In genomic region chr5:64147849-64148441, GRCh38 we compare ENCODE assay signal across 9 cellular contexts. TPM values are rescaled to one million over a fixed set of nuclear protein-coding genes. Genes with fewer than 3 reads are reported as not detected.
A peak's percentile ranks its signal among the peaks of the same experiment; 100 is the strongest.
DNase-seq lines count a peak whose midpoint lies in the region; ATAC-seq and TF ChIP-seq lines count a peak whose summit lies in the region.
"Had no signal": no experiment of that assay in that cellular context is flagged by ENCODE, and none has a peak within 500 bp of the region (broad histone marks: within the 10 kb centered on the region; RNA-seq: fewer than 3 reads in every experiment).

No MANE protein-coding gene starts in this region.

- H3K27ac ChIP-seq in HCT116 (ENCODE audit: low read depth, low read length): no peak overlapping the region
- no peak overlapping the region for H3K27ac ChIP-seq in lower lobe of right lung

- H3K4me2 ChIP-seq in HCT116 (ENCODE audit: low read length): no peak overlapping the region

- H4K20me1 ChIP-seq in HCT116 (ENCODE audit: insufficient read depth): no peaks in the 10 kb centered on the region

- H3K9ac ChIP-seq in HCT116 (ENCODE audit: low read length): no peak overlapping the region

- no peaks in the 10 kb centered on the region for H3K79me2 ChIP-seq in HCT116 (ENCODE audit: insufficient read depth, low read length)

- POLR2A ChIA-PET in HCT116 (lab: Charles Lee): no interaction called here

- H2AFZ ChIP-seq in HCT116 (ENCODE audit: low read depth, low read length, poor library complexity, severe bottlenecking): no peak overlapping the region

- H3K4me1 ChIP-seq in HCT116 (ENCODE audit: control insufficient read depth in 1 of 2, insufficient read depth in 2 of 2, low read length in 2 of 2): no peaks in the 10 kb centered on the region
- peaks cover 9% of the 10 kb centered on the region for H3K4me1 ChIP-seq in lower lobe of right lung

- ATAC-seq in HCT116: no peak
- peak; percentile 68 to 79 for ATAC-seq in lower lobe of right lung
- ATAC-seq in HG03439 (IDR thresholded peaks at IDR 0.05; ENCODE audit: unreplicated experiment): no peak

- RAD21 ChIA-PET in HCT116 (lab: Charles Lee; ENCODE audit: low non-redundant PET in 1 of 2, low total read pairs in 2 of 2, uncharacterized antibody in 2 of 2, unreplicated experiment in 2 of 2): no interaction called here

- TF ChIP-seq RAD21 in HCT116 (IDR thresholded peaks at IDR 0.05; ENCODE audit: low read depth): peak; percentile 59

- intact Hi-C loops in HCT116 (cut with micrococcal nuclease): loop anchor here (5.0 to 10.0 kb wide), 2 partner anchors 464 to 637 kb away; no protein-coding TSS in a partner anchor
- intact Hi-C loops in lower lobe of right lung (cut with DNase I): no loop called here

- BruUV-seq in HCT116 (replicated peaks; lab: Mats Ljungman, UMichigan): no TSS peak

- no peaks in the 10 kb centered on the region for H3K36me3 ChIP-seq in HCT116 (ENCODE audit: control insufficient read depth in 1 of 2, insufficient read depth in 2 of 2, low read length in 2 of 2)
- H3K36me3 ChIP-seq in lower lobe of right lung: no peaks in the 10 kb centered on the region

- H3K4me3 ChIP-seq in HCT116 (replicated peaks in 1 of 2; ENCODE audit: low read depth in 1 of 2, low read length in 2 of 2) (no peak overlapping the region), lower lobe of right lung (no peak overlapping the region)

- H3K27me3 ChIP-seq in HCT116 (ENCODE audit: insufficient read depth, low read length): no peaks in the 10 kb centered on the region
- no peaks in the 10 kb centered on the region for H3K27me3 ChIP-seq in lower lobe of right lung (ENCODE audit: low read depth)

- H3K9me3 ChIP-seq in HCT116 (ENCODE audit: control insufficient read depth in 1 of 2, insufficient read depth in 1 of 2, low read depth in 1 of 2, low read length in 2 of 2) (no peaks in the 10 kb centered on the region), lower lobe of right lung (no peaks in the 10 kb centered on the region)

- no peaks in the 10 kb centered on the region for H3K9me2 ChIP-seq in HCT116 (ENCODE audit: insufficient read depth)

- TF ChIP-seq POLR2A in HCT116 (IDR thresholded peaks at IDR 0.05; ENCODE audit: borderline replicate concordance, extremely low read depth, insufficient read depth, insufficient read length): no peak

- CTCF ChIA-PET in HCT116 (lab: Charles Lee): interaction anchor here (0.7 to 2.6 kb wide), 5 partner anchors 58 to 465 kb away, joined by 3 to 15 read pairs (median 5); no protein-coding TSS in a partner anchor

- TF ChIP-seq CTCF in HCT116 (IDR thresholded peaks at IDR 0.05 in 2 of 3, conservative IDR thresholded peaks at IDR 0.05 in 1 of 3; ENCODE audit: borderline replicate concordance in 1 of 3, insufficient read depth in 1 of 3, low read depth in 2 of 3, low read length in 2 of 3) (peak; percentile 25 to 65 (median 31); a peak in 5 of 6 replicates), lower lobe of right lung (IDR thresholded peaks at IDR 0.05) (peak; percentile 65)

- DNase-seq in EL (peak; percentile 41), HCT116 (ENCODE audit: low read depth, low spot score) (peak; percentile 8), NCI-H82 (lab: John Stamatoyannopoulos, UW) (peak; percentile 52), dermis blood vessel endothelial cell (peak; percentile 69), lower lobe of right lung (peak; percentile 50)
- DNase-seq in activated effector memory CD4-positive, alpha-beta T cell treated with Interleukin-2 at 50 U/mL for 16 hours: no peak
- no peak for DNase-seq in activated CD4-positive, alpha-beta T cell treated with anti-CD3 and anti-CD28 coated beads, Interleukin-2, amount 50 U/mL, for 1 hour
- DNase-seq: activated B cell treated with CpG ODN at 0.5 μM for 24 hours had no signal

TF ChIP-seq in HCT116, 20 proteins besides CTCF, POLR2A, EP300 and RAD21:
- TF ChIP-seq SIN3A (IDR thresholded peaks at IDR 0.05; ENCODE audit: low read depth) (no peak), ZNF274 (IDR thresholded peaks at IDR 0.05; ENCODE audit: low read depth, low read length) (no peak), SP1 (IDR thresholded peaks at IDR 0.05; ENCODE audit: low read depth) (no peak), FOSL1 (IDR thresholded peaks at IDR 0.05; ENCODE audit: low read depth) (no peak), SRF (IDR thresholded peaks at IDR 0.05; ENCODE audit: low read depth) (no peak), EZH2phosphoT487 (IDR thresholded peaks at IDR 0.05; ENCODE audit: borderline replicate concordance) (no peak), ELF1 (IDR thresholded peaks at IDR 0.05; ENCODE audit: borderline replicate concordance, low read depth) (no peak), ZFX (IDR thresholded peaks at IDR 0.05) (no peak), TCF7L2 (IDR thresholded peaks at IDR 0.05; ENCODE audit: borderline replicate concordance, extremely low read depth, insufficient read depth, insufficient read length) (no peak), JUND (IDR thresholded peaks at IDR 0.05) (no peak), EGR1 (IDR thresholded peaks at IDR 0.05; ENCODE audit: low read depth) (no peak), EZH2 (IDR thresholded peaks at IDR 0.05) (no peak), CEBPB (IDR thresholded peaks at IDR 0.05; ENCODE audit: low read depth) (no peak), REST (IDR thresholded peaks at IDR 0.05; ENCODE audit: low read depth) (no peak), CBX3 (IDR thresholded peaks at IDR 0.05; ENCODE audit: low read depth) (no peak), POLR2AphosphoS5 (IDR thresholded peaks at IDR 0.05; ENCODE audit: low read depth, low read length) (no peak), ZBTB33 (IDR thresholded peaks at IDR 0.05; ENCODE audit: extremely low read depth, insufficient replicate concordance, low read length) (no peak)
- TF ChIP-seq, protein P1, sequence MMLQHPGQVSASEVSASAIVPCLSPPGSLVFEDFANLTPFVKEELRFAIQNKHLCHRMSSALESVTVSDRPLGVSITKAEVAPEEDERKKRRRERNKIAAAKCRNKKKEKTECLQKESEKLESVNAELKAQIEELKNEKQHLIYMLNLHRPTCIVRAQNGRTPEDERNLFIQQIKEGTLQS (IDR thresholded peaks at IDR 0.05): no peak
- TF ChIP-seq, protein P2, sequence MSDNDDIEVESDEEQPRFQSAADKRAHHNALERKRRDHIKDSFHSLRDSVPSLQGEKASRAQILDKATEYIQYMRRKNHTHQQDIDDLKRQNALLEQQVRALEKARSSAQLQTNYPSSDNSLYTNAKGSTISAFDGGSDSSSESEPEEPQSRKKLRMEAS (IDR thresholded peaks at IDR 0.05): no peak

RNA-seq across cellular contexts. Expression of gene RNF180, which starts 17.7 kb away (rescaled TPM):
- not detected for total RNA-seq in HCT116 (2021; ENCODE audit: unreplicated experiment)
- not detected in 2 replicates for polyA plus RNA-seq in HCT116 (2012)
- 3.2 and 6.1 TPM in 2 replicates for total RNA-seq in dermis blood vessel endothelial cell
- 12.2 TPM for total RNA-seq in lower lobe of right lung
- total RNA-seq: activated B cell treated with CpG ODN at 0.5 μM for 24 hours had no signal

Comparison
In these comparisons a context has a peak if more than half of its experiments do, and no peak if none do; other contexts are left out.
1. DNase-seq: peak in EL (single experiment), HCT116 (single experiment), NCI-H82 (single experiment), dermis blood vessel endothelial cell (single experiment) and lower lobe of right lung (single experiment); none in activated effector memory CD4-positive, alpha-beta T cell treated with Interleukin-2 at 50 U/mL for 16 hours (single experiment) and activated CD4-positive, alpha-beta T cell treated with anti-CD3 and anti-CD28 coated beads, Interleukin-2, amount 50 U/mL, for 1 hour (single experiment).
2. ATAC-seq: peak in lower lobe of right lung (2 of 2); none in HCT116 (single experiment) and HG03439 (single experiment).